In genomic region chr6:34922177-34922663, GRCh38 we compare ENCODE assay signal across 17 cellular contexts. TPM values are rescaled to one million over a fixed set of nuclear protein-coding genes. Genes with fewer than 3 reads are reported as not detected.
DNase-seq lines count a peak whose midpoint lies in the region; ATAC-seq, FAIRE-seq and TF ChIP-seq lines count a peak whose summit lies in the region.
"Had no signal": no experiment of that assay in that cellular context is flagged by ENCODE, and none has a peak within 500 bp of the region (broad histone marks: within the 10 kb centered on the region; RNA-seq: fewer than 3 reads in every experiment).

No MANE protein-coding gene starts in this region.

- H3K4me3 Mint-ChIP-seq in astrocyte (ENCODE audit: unreplicated experiment) (no peak overlapping the region), Caco-2 (ENCODE audit: unreplicated experiment) (no peak overlapping the region), chondrocyte (ENCODE audit: unreplicated experiment) (no peak overlapping the region)
- H3K4me3 Mint-ChIP-seq: CD4-positive, CD25-positive, alpha-beta regulatory T cell; T-helper 2 cell treated with Interferon-gamma antibody and Interleukin-4, amounts not matched to agents 5 μg/mL and 100 μg/mL, for 36 hours had no signal

- no peak overlapping the region for H3K4me2 ChIP-seq in astrocyte (ENCODE audit: low read length)

- no peak overlapping the region for H3K27ac ChIP-seq in astrocyte (ENCODE audit: low read depth, low read length)
- H3K27ac ChIP-seq: HL-60, lower lobe of right lung, psoas muscle, suprapubic skin had no signal

- DNase-seq in AG10803 (ENCODE audit: low read depth) (peak; percentile 62), HFF-Myc (ENCODE audit: extremely low read depth, low read depth) (peak; percentile 7), astrocyte (ENCODE audit: low read depth) (peak; percentile 65), glomerular visceral epithelial cell (ENCODE audit: extremely low spot score) (peak; percentile 73), left lobe of liver (ENCODE audit: low spot score) (no peak), Caco-2 (no peak), NCI-H2171 (lab: John Stamatoyannopoulos, UW) (no peak), chondrocyte (ENCODE audit: low spot score) (no peak)
- DNase-seq: anterior cingulate cortex; CD4-positive, CD25-positive, alpha-beta regulatory T cell; lower lobe of right lung; NCI-H1436 treated with DMSO at 0.1 percent for 48 hours; psoas muscle had no signal

- H3K79me2 ChIP-seq in astrocyte (ENCODE audit: insufficient read depth, low read length), result no peaks in the 10 kb centered on the region

- peaks cover 20% of the 10 kb centered on the region for H3K4me1 ChIP-seq in astrocyte (ENCODE audit: insufficient read depth, low read length)
- H3K4me1 ChIP-seq in Caco-2, result no peaks in the 10 kb centered on the region; the same call in 1 of the 2 replicates
- H3K4me1 ChIP-seq: suprapubic skin had no signal

- H3K27me3 ChIP-seq in astrocyte (ENCODE audit: insufficient read depth, low read length), result no peaks in the 10 kb centered on the region
- H3K27me3 ChIP-seq in Caco-2 (replicated peaks; ENCODE audit: control insufficient read depth, insufficient read depth, low read length), result no peaks in the 10 kb centered on the region
- H3K27me3 ChIP-seq: suprapubic skin had no signal

- H3K4me1 Mint-ChIP-seq in astrocyte (ENCODE audit: low read depth, unreplicated experiment), result peaks cover 12% of the 10 kb centered on the region
- H3K4me1 Mint-ChIP-seq in Caco-2 (ENCODE audit: low read depth, unreplicated experiment), result peaks cover 6% of the 10 kb centered on the region
- peaks cover 12% of the 10 kb centered on the region for H3K4me1 Mint-ChIP-seq in chondrocyte (ENCODE audit: low read depth)

- intact Hi-C loops in Caco-2 (cut with micrococcal nuclease; ENCODE audit: unreplicated experiment), result no loop called here

- peaks cover 83% of the 10 kb centered on the region for H4K20me1 ChIP-seq in astrocyte (ENCODE audit: insufficient read depth, low read length)

- H3K36me3 Mint-ChIP-seq in astrocyte (ENCODE audit: low read depth, unreplicated experiment) (peaks cover 5% of the 10 kb centered on the region), Caco-2 (ENCODE audit: insufficient read depth, unreplicated experiment) (peaks cover 5% of the 10 kb centered on the region), chondrocyte (ENCODE audit: low read depth) (no peaks in the 10 kb centered on the region)

- ATAC-seq in left lobe of liver, result no peak
- ATAC-seq: lower lobe of right lung, psoas muscle had no signal

- H3K27me3 Mint-ChIP-seq in astrocyte (ENCODE audit: low read depth, unreplicated experiment) (no peaks in the 10 kb centered on the region), Caco-2 (ENCODE audit: insufficient read depth, unreplicated experiment) (no peaks in the 10 kb centered on the region), chondrocyte (ENCODE audit: low read depth) (no peaks in the 10 kb centered on the region)
- H3K27me3 Mint-ChIP-seq: CD4-positive, CD25-positive, alpha-beta regulatory T cell had no signal

- H2AFZ ChIP-seq in astrocyte (ENCODE audit: low read depth, low read length), result no peak overlapping the region

- CTCF ChIA-PET in Caco-2 (lab: Charles Lee), result interaction anchor here (0.7 kb wide), 1 partner anchor 205 kb away, joined by 11 read pairs; no protein-coding TSS in a partner anchor

- H3K4me3 ChIP-seq in AG10803 (ENCODE audit: low read length) (no peak overlapping the region), HFF-Myc (replicated peaks; ENCODE audit: low read depth, low read length) (no peak overlapping the region), astrocyte (ENCODE audit: insufficient read depth, low read depth, low read length) (no peak overlapping the region), Caco-2 (ENCODE audit: low read depth, low read length) (no peak overlapping the region)
- H3K4me3 ChIP-seq: lower lobe of right lung, psoas muscle, suprapubic skin had no signal

- H3K9me3 ChIP-seq in astrocyte (ENCODE audit: insufficient read depth, low read depth, low read length) (no peaks in the 10 kb centered on the region), Caco-2 (no peaks in the 10 kb centered on the region)
- H3K9me3 ChIP-seq: lower lobe of right lung, psoas muscle, suprapubic skin had no signal

- H3K36me3 ChIP-seq in astrocyte (ENCODE audit: insufficient read depth, low read length), result no peaks in the 10 kb centered on the region
- no peaks in the 10 kb centered on the region for H3K36me3 ChIP-seq in Caco-2 (ENCODE audit: control insufficient read depth, insufficient read depth, low read length)
- H3K36me3 ChIP-seq: lower lobe of right lung, suprapubic skin had no signal

- POLR2A ChIA-PET in Caco-2 (lab: Charles Lee), result interaction anchor here (0.7 kb wide), 1 partner anchor 311 kb away, joined by 6 read pairs; no protein-coding TSS in a partner anchor

- no peak overlapping the region for H3K9ac ChIP-seq in astrocyte (ENCODE audit: low read length)

- H3K9me3 Mint-ChIP-seq in astrocyte (ENCODE audit: unreplicated experiment) (no peaks in the 10 kb centered on the region), Caco-2 (ENCODE audit: unreplicated experiment) (no peaks in the 10 kb centered on the region), chondrocyte (ENCODE audit: low read depth) (no peaks in the 10 kb centered on the region)
- H3K9me3 Mint-ChIP-seq: T-helper 2 cell treated with Interferon-gamma antibody and Interleukin-4, amounts not matched to agents 5 μg/mL and 100 μg/mL, for 36 hours had no signal

- H3K27ac Mint-ChIP-seq in astrocyte (ENCODE audit: unreplicated experiment) (no peak overlapping the region), Caco-2 (ENCODE audit: unreplicated experiment) (no peak overlapping the region), chondrocyte (ENCODE audit: unreplicated experiment) (no peak overlapping the region)
- H3K27ac Mint-ChIP-seq: CD4-positive, CD25-positive, alpha-beta regulatory T cell; T-helper 2 cell treated with Interferon-gamma antibody and Interleukin-4, amounts not matched to agents 5 μg/mL and 100 μg/mL, for 36 hours had no signal

- FAIRE-seq in astrocyte (lab: Jason Lieb, UNC), result no peak
- FAIRE-seq: frontal cortex had no signal

- TF ChIP-seq CTCF in AG10803 (conservative IDR thresholded peaks at IDR 0.05; ENCODE audit: low read length) (no peak), HFF-Myc (IDR thresholded peaks at IDR 0.05; ENCODE audit: low read depth, low read length, missing control alignments) (no peak), astrocyte (IDR thresholded peaks at IDR 0.05; ENCODE audit: insufficient read depth, low read depth, low read length) (no peak), Caco-2 (IDR thresholded peaks at IDR 0.05; ENCODE audit: insufficient read depth in 1 of 2, low read depth in 1 of 2, low read length in 1 of 2, severe bottlenecking in 1 of 2, unreplicated experiment in 1 of 2) (no peak), chondrocyte (IDR thresholded peaks at IDR 0.05) (no peak)

- BruUV-seq in Caco-2 (replicated peaks; lab: Mats Ljungman, UMichigan), result no TSS peak

RNA-seq across cellular contexts. Expression of gene ANKS1A, which starts 33.2 kb away (rescaled TPM):
- total RNA-seq in astrocyte (15.5 and 18.0 TPM in 2 replicates), left lobe of liver (13.4 TPM), Caco-2 (2022) (24.0 and 25.9 TPM in 2 replicates), chondrocyte (17.2 to 18.4 TPM (median 17.2 TPM) in 3 replicates)

RNA-seq across cellular contexts. Expression of gene TAF11, which starts 34.4 kb away (rescaled TPM):
- total RNA-seq in astrocyte, result 31.5 and 32.6 TPM in 2 replicates
- total RNA-seq in left lobe of liver, result 11.1 TPM
- total RNA-seq in Caco-2 (2022), result 26.2 and 28.3 TPM in 2 replicates
- 30.5 to 42.1 TPM (median 31.7 TPM) in 3 replicates for total RNA-seq in chondrocyte

Comparison
In these comparisons a context has a peak if more than half of its experiments do, and no peak if none do; other contexts are left out.
1. DNase-seq: peak in AG10803 (single experiment), HFF-Myc (single experiment), astrocyte (single experiment) and glomerular visceral epithelial cell (single experiment); none in left lobe of liver (single experiment), Caco-2 (0 of 2), NCI-H2171 (single experiment) and chondrocyte (single experiment).